23 cellular contexts compared by ENCODE assay signal in genomic region chr1:226952121-226952441, GRCh38.
"Had no signal": no experiment of that assay in that cellular context is flagged by ENCODE, and none has a peak within 500 bp of the region (broad histone marks: within the 10 kb centered on the region; RNA-seq: fewer than 3 reads in every experiment).

No MANE protein-coding gene starts in this region.

- H3K27ac ChIP-seq: left lung, parathyroid adenoma, transverse colon had no signal

- DNase-seq: activated B cell treated with CpG ODN at 0.5 μM for 24 hours; activated CD4-positive, alpha-beta T cell treated with anti-CD3 and anti-CD28 coated beads for 36 hours; activated CD4-positive, alpha-beta T cell treated with anti-CD3 and anti-CD28 coated beads, Interleukin-2, amount 50 U/mL, for 48 hours; activated gamma-delta T cell; activated naive CD4-positive, alpha-beta T cell treated with anti-CD3 and anti-CD28 coated beads, Interleukin-2, amount 50 U/mL, for 16 hours; activated naive CD8-positive, alpha-beta T cell treated with anti-CD3 and anti-CD28 coated beads, Interleukin-2, amount 50 U/mL, for 24 hours; activated T-cell treated with anti-CD3 and anti-CD28 coated beads, Interleukin-2, amount 50 U/mL, for 72 hours; body of pancreas; caudate nucleus; kidney; left lung; mammary epithelial cell; midbrain; nucleus accumbens; small intestine; stimulated activated CD4-positive, alpha-beta T cell treated with anti-CD3 and anti-CD28 coated beads, Interleukin-15, amount 100 ng/mL, for 24 hours; stomach; T-helper 9 cell; transverse colon had no signal

- H3K36me3 ChIP-seq: left lung, transverse colon had no signal

- H3K4me1 ChIP-seq: parathyroid adenoma had no signal

- ATAC-seq: activated CD4-positive, alpha-beta T cell treated with anti-CD3 and anti-CD28 coated beads for 36 hours; activated naive CD8-positive, alpha-beta T cell treated with anti-CD3 and anti-CD28 coated beads, Interleukin-2, amount 50 U/mL, for 24 hours; activated T-cell treated with anti-CD3 and anti-CD28 coated beads, Interleukin-2, amount 50 U/mL, for 72 hours; body of pancreas; left lung; natural killer cell treated with Interleukin-12 subunit alpha and Interleukin-12 subunit beta and Interleukin-15 and Interleukin-18, amount 100 ng/mL, for 72 hours; sciatic nerve; stimulated activated memory B cell treated with anti-CD40 and anti-IgM and Interleukin-4, amounts not matched to agents 10 μg/mL and 1 μg/mL and 100 μg/mL, for 72 hours had no signal

- H3K27me3 ChIP-seq: body of pancreas, left lung, stomach, transverse colon had no signal

- H3K9me3 ChIP-seq: body of pancreas, left lung, stomach, transverse colon had no signal

- H3K4me3 ChIP-seq: body of pancreas, left lung, stomach, transverse colon had no signal
